26 cellular contexts compared by ENCODE assay signal in the genomic region with DNA sequence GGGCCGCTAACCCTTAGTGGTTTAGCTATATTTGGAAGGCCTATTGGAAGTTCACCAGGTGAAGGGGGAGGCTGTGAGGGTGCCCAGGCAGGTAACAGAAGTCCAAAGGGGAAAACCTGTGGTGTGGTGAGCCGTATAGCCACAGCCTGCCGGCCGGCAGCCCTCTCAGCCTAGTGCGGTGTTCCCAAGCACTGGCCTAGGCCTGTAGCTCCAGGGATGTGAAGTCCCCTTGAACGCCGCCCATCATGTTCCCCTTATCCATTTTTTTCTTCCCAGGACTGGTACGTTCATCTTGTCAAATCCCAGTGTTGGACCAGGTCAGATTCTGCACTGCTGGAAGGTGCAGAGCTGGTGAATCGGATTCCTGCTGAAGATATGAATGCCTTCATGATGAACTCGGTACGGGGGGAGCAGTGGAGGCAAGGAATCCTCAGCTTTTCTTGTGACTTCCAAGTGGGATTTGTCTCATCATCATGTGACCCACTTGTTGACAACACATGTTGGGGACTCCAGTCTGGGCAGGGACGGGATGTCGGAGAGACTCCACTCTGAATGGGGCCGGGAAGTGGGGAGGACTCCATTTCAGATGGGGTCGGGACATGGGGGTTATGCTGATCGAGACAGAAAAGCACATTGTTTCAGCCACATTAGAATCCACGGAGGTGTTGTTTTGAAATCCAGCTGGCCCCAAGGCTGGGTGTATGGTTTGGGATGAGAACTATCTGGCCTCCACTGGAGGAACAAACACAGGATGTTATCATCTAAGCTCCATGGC. TPM values are rescaled to one million over a fixed set of nuclear protein-coding genes. Genes with fewer than 3 reads are reported as not detected.
"Had no signal": no experiment of that assay in that cellular context is flagged by ENCODE, and none has a peak within 500 bp of the region (broad histone marks: within the 10 kb centered on the region; RNA-seq: fewer than 3 reads in every experiment).

No MANE protein-coding gene starts in this region.

- H3K27me3 ChIP-seq: dorsolateral prefrontal cortex, esophagus muscularis mucosa, gastrocnemius medialis, ovary, transverse colon had no signal

- H3K36me3 ChIP-seq: ovary had no signal

- H3K9me3 ChIP-seq: esophagus muscularis mucosa, gastrocnemius medialis, left ventricle myocardium inferior, lower lobe of right lung, ovary, thoracic aorta, transverse colon had no signal

- H3K27me3 Mint-ChIP-seq: memory B cell; naive B cell; progenitor cell of endocrine pancreas; stimulated activated naive CD8-positive, alpha-beta T cell treated with anti-CD3 and anti-CD28 coated beads, Interleukin-15, Interleukin-2, amounts not matched to agents 100 ng/mL and 50 ng/mL, for 24 hours had no signal

- H3K4me1 Mint-ChIP-seq: memory B cell; naive B cell; stimulated activated effector memory CD8-positive, alpha-beta T cell treated with anti-CD3 and anti-CD28 coated beads, Interleukin-12 subunit alpha, Interleukin-12 subunit beta, amount 100 ng/mL, for 72 hours had no signal

- FAIRE-seq: endometrium, kidney had no signal

- H3K4me3 ChIP-seq: dorsolateral prefrontal cortex, esophagus muscularis mucosa, gastrocnemius medialis, left ventricle myocardium inferior, lower lobe of right lung, ovary, thoracic aorta, transverse colon had no signal

- ATAC-seq: gastrocnemius medialis; left cardiac atrium; right cardiac atrium; stimulated activated effector memory CD8-positive, alpha-beta T cell treated with anti-CD3 and anti-CD28 coated beads, Interleukin-12 subunit alpha, Interleukin-12 subunit beta, amount 100 ng/mL, for 72 hours had no signal

- DNase-seq: central memory CD4-positive, alpha-beta T cell; cortex of kidney; dorsolateral prefrontal cortex; effector CD8-positive, alpha-beta T cell; immature natural killer cell; left cardiac atrium; left ventricle myocardium inferior; lower lobe of right lung; midbrain; naive B cell; right cardiac atrium; stimulated activated CD4-positive, alpha-beta T cell treated with anti-CD3 and anti-CD28 coated beads, Interleukin-4, amount 100 ng/mL, for 1 hour; stimulated activated CD8-positive, alpha-beta memory T cell treated with anti-CD3 and anti-CD28 coated beads, Interleukin-4, amount 100 ng/mL, for 48 hours; transverse colon had no signal

- H3K9me3 Mint-ChIP-seq: immature natural killer cell; memory B cell; naive B cell; neural crest cell; stimulated activated effector memory CD8-positive, alpha-beta T cell treated with anti-CD3 and anti-CD28 coated beads, Interleukin-12 subunit alpha, Interleukin-12 subunit beta, amount 100 ng/mL, for 72 hours; stimulated activated naive CD8-positive, alpha-beta T cell treated with anti-CD3 and anti-CD28 coated beads, Interleukin-15, Interleukin-2, amounts not matched to agents 100 ng/mL and 50 ng/mL, for 24 hours had no signal

- H3K4me3 Mint-ChIP-seq: immature natural killer cell; memory B cell; naive B cell; neural crest cell; stimulated activated effector memory CD8-positive, alpha-beta T cell treated with anti-CD3 and anti-CD28 coated beads, Interleukin-12 subunit alpha, Interleukin-12 subunit beta, amount 100 ng/mL, for 72 hours; stimulated activated naive CD8-positive, alpha-beta T cell treated with anti-CD3 and anti-CD28 coated beads, Interleukin-15, Interleukin-2, amounts not matched to agents 100 ng/mL and 50 ng/mL, for 24 hours had no signal

- H3K27ac Mint-ChIP-seq: memory B cell; stimulated activated effector memory CD8-positive, alpha-beta T cell treated with anti-CD3 and anti-CD28 coated beads, Interleukin-12 subunit alpha, Interleukin-12 subunit beta, amount 100 ng/mL, for 72 hours; stimulated activated naive CD8-positive, alpha-beta T cell treated with anti-CD3 and anti-CD28 coated beads, Interleukin-15, Interleukin-2, amounts not matched to agents 100 ng/mL and 50 ng/mL, for 24 hours had no signal

- H3K27ac ChIP-seq: dorsolateral prefrontal cortex, epithelial cell of prostate, esophagus muscularis mucosa, gastrocnemius medialis, left ventricle myocardium inferior, lower lobe of right lung, ovary, thoracic aorta, transverse colon had no signal

RNA-seq across cellular contexts. Expression of a gene that starts 39.2 kb away (rescaled TPM):
- polyA plus RNA-seq: immature natural killer cell had no signal
